22 cellular contexts compared by ENCODE assay signal in genomic region chr20:1908191-1908590, GRCh38.
"Had no signal": no experiment of that assay in that cellular context is flagged by ENCODE, and none has a peak within 500 bp of the region (broad histone marks: within the 10 kb centered on the region; RNA-seq: fewer than 3 reads in every experiment).

No MANE protein-coding gene starts in this region.

- H3K27ac ChIP-seq: cardiac muscle cell, foreskin keratinocyte, spleen, tibial nerve, uterus had no signal

- H3K4me1 Mint-ChIP-seq: activated CD4-positive, alpha-beta T cell treated with anti-CD3 and anti-CD28 coated beads for 36 hours had no signal

- H3K36me3 Mint-ChIP-seq: activated naive CD8-positive, alpha-beta T cell treated with anti-CD3 and anti-CD28 coated beads, Interleukin-2, amount 10 ng/mL, durations not matched to agents 7 days and 5 days; memory B cell had no signal

- H3K27ac Mint-ChIP-seq: activated B cell treated with CpG ODN at 0.5 μM for 24 hours; activated CD4-positive, alpha-beta T cell treated with anti-CD3 and anti-CD28 coated beads for 36 hours; activated naive CD4-positive, alpha-beta T cell treated with anti-CD3 and anti-CD28 coated beads for 36 hours; activated naive CD8-positive, alpha-beta T cell treated with anti-CD3 and anti-CD28 coated beads, Interleukin-2, amount 10 ng/mL, durations not matched to agents 7 days and 5 days; memory B cell; nephron; stimulated activated naive CD8-positive, alpha-beta T cell treated with anti-CD3 and anti-CD28 coated beads, Interleukin-15, Interleukin-2, amounts not matched to agents 100 ng/mL and 50 ng/mL, for 24 hours; T-helper 17 cell had no signal

- H3K4me1 ChIP-seq: uterus had no signal

- H3K4me3 Mint-ChIP-seq: activated B cell treated with CpG ODN at 0.5 μM for 24 hours; activated CD4-positive, alpha-beta T cell treated with anti-CD3 and anti-CD28 coated beads for 36 hours; activated naive CD4-positive, alpha-beta T cell treated with anti-CD3 and anti-CD28 coated beads for 36 hours; activated naive CD8-positive, alpha-beta T cell treated with anti-CD3 and anti-CD28 coated beads, Interleukin-2, amount 10 ng/mL, durations not matched to agents 7 days and 5 days; activated T-cell treated with anti-CD3 and anti-CD28 coated beads, Interleukin-2, amount 50 U/mL, for 4 hours; dendritic cell treated with granulocyte-macrophage colony-stimulating factor and Interleukin-4, amounts not matched to agents 40 ng/mL and 50 ng/mL, for 4 days; memory B cell; nephron; stimulated activated naive CD8-positive, alpha-beta T cell treated with anti-CD3 and anti-CD28 coated beads, Interleukin-15, Interleukin-2, amounts not matched to agents 100 ng/mL and 50 ng/mL, for 24 hours; T-helper 17 cell had no signal

- H3K4me3 ChIP-seq: cardiac muscle cell, spleen, tibial nerve, uterus had no signal

- H3K27me3 Mint-ChIP-seq: activated B cell treated with CpG ODN at 0.5 μM for 24 hours; dendritic cell treated with granulocyte-macrophage colony-stimulating factor and Interleukin-4, amounts not matched to agents 40 ng/mL and 50 ng/mL, for 4 days; memory B cell had no signal

- ATAC-seq: activated CD4-positive, alpha-beta T cell treated with anti-CD3 and anti-CD28 coated beads for 36 hours; activated T-cell treated with anti-CD3 and anti-CD28 coated beads, Interleukin-2, amount 50 U/mL, for 4 hours; foreskin keratinocyte; left colon; T-helper 17 cell had no signal

- H3K36me3 ChIP-seq: uterus had no signal

- H3K9me3 ChIP-seq: spleen, tibial nerve, uterus had no signal

- DNase-seq: activated B cell treated with CpG ODN at 0.5 μM for 24 hours; activated CD4-positive, alpha-beta T cell treated with anti-CD3 and anti-CD28 coated beads for 36 hours; activated CD4-positive, alpha-beta T cell treated with anti-CD3 and anti-CD28 coated beads, Interleukin-2, amount 50 U/mL, for 4 hours; activated CD8-positive, alpha-beta memory T cell treated with anti-CD3 and anti-CD28 coated beads, Interleukin-2, amount 50 U/mL, for 48 hours; activated naive CD4-positive, alpha-beta T cell treated with anti-CD3 and anti-CD28 coated beads for 36 hours; activated naive CD8-positive, alpha-beta T cell treated with anti-CD3 and anti-CD28 coated beads, Interleukin-2, amount 10 ng/mL, durations not matched to agents 7 days and 5 days; activated T-cell treated with anti-CD3 and anti-CD28 coated beads, Interleukin-2, amount 50 U/mL, for 4 hours; amniotic stem cell; effector CD8-positive, alpha-beta T cell; foreskin keratinocyte; left colon; occipital lobe; spleen; stimulated activated CD4-positive, alpha-beta T cell treated with anti-CD3 and anti-CD28 coated beads, Interleukin-4, amount 100 ng/mL, for 1 hour; T-helper 17 cell; uterus had no signal

- H3K9me3 Mint-ChIP-seq: activated B cell treated with CpG ODN at 0.5 μM for 24 hours; activated naive CD4-positive, alpha-beta T cell treated with anti-CD3 and anti-CD28 coated beads for 36 hours; activated naive CD8-positive, alpha-beta T cell treated with anti-CD3 and anti-CD28 coated beads, Interleukin-2, amount 10 ng/mL, durations not matched to agents 7 days and 5 days; activated T-cell treated with anti-CD3 and anti-CD28 coated beads, Interleukin-2, amount 50 U/mL, for 4 hours; dendritic cell treated with granulocyte-macrophage colony-stimulating factor and Interleukin-4, amounts not matched to agents 40 ng/mL and 50 ng/mL, for 4 days; memory B cell; nephron; stimulated activated naive CD8-positive, alpha-beta T cell treated with anti-CD3 and anti-CD28 coated beads, Interleukin-15, Interleukin-2, amounts not matched to agents 100 ng/mL and 50 ng/mL, for 24 hours had no signal

- H3K27me3 ChIP-seq: cardiac muscle cell, foreskin keratinocyte, spleen, tibial nerve, uterus had no signal
